In the genomic region with DNA sequence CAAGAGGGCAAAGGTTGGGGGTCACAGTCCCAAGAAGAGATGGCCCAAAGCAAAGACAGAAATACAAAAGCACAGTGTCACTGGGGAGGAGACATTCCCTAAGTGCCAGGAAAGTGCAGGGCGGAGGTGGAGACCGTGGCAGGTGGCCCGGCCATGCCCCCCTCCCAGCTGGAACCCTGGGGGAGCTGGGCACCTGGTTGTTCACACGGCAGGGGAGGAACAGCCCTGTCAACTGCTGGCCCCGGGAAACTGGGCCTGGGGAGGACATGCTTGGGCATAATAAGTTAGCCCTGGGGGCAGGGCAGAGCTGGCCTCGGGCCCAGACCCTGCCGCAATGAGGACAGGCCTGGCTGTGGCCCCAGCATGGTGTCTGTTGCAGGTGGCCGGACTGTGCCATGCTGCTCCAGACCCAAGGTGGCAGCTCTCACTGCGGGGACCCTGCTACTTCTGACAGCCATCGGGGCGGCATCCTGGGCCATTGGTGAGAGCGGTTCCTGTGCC, we compare ENCODE assay signal across 11 cellular contexts. TPM values are rescaled to one million over a fixed set of nuclear protein-coding genes. Genes with fewer than 3 reads are reported as not detected.
DNase-seq lines count a peak whose midpoint lies in the region; ATAC-seq and TF ChIP-seq lines count a peak whose summit lies in the region.
"Had no signal": no experiment of that assay in that cellular context is flagged by ENCODE, and none has a peak within 500 bp of the region (broad histone marks: within the 10 kb centered on the region; RNA-seq: fewer than 3 reads in every experiment).

No MANE protein-coding gene starts in this region.

- intact Hi-C loops in right cardiac atrium (cut with DNase I) = no loop called here
- intact Hi-C loops in gastrocnemius medialis (cut with DNase I; ENCODE audit: low total_unique reads) = no loop called here

- H3K4me1 ChIP-seq in HEK293 (ENCODE audit: control insufficient read depth, insufficient read depth, low read length) (peaks cover 6% of the 10 kb centered on the region; the same call in 1 of the 2 replicates), right cardiac atrium (ENCODE audit: control insufficient read depth, insufficient read depth, low read length) (peaks cover 2% of the 10 kb centered on the region), gastrocnemius medialis (peaks cover 52 to 53% of the 10 kb centered on the region in 2 donors)
- H3K4me1 ChIP-seq: foreskin keratinocyte had no signal

- H3K27me3 ChIP-seq in right cardiac atrium (ENCODE audit: control insufficient read depth, insufficient read depth) = no peaks in the 10 kb centered on the region
- H3K27me3 ChIP-seq in gastrocnemius medialis = no peaks in the 10 kb centered on the region

- H3K9me3 ChIP-seq in HEK293 (ENCODE audit: control insufficient read depth, insufficient read depth, low read depth, low read length) (no peaks in the 10 kb centered on the region), right cardiac atrium (ENCODE audit: control insufficient read depth, low read length) (no peaks in the 10 kb centered on the region), gastrocnemius medialis (no peaks in the 10 kb centered on the region)
- H3K9me3 ChIP-seq: neutrophil had no signal

- no peak overlapping the region for H3K27ac ChIP-seq in HEK293 (ENCODE audit: extremely low read depth, low read depth, low read length)
- H3K27ac ChIP-seq in RWPE1 = peak overlapping the region; percentile 62
- H3K27ac ChIP-seq in right cardiac atrium (ENCODE audit: low read length) = peak overlapping the region; percentile 55
- peak overlapping the region; percentile 97 to 98 (median 98) for H3K27ac ChIP-seq in gastrocnemius medialis
- H3K27ac ChIP-seq: foreskin keratinocyte, neutrophil had no signal

- H3K4me3 ChIP-seq in HEK293 (ENCODE audit: low read depth, low read length) (no peak overlapping the region), right cardiac atrium (ENCODE audit: low read length) (no peak overlapping the region), gastrocnemius medialis (peak overlapping the region in 3 of 4 donors; percentile 29 to 46 (median 34))
- H3K4me3 ChIP-seq: K562 had no signal

- POLR2A ChIA-PET in HEK293 (lab: Yijun Ruan, JAX) (no interaction called here), RWPE1 (lab: Yijun Ruan, JAX; ENCODE audit: low non-redundant PET) (interaction anchor here (0.6 kb wide), 1 partner anchor 18 kb away, joined by 3 read pairs; no protein-coding TSS in a partner anchor)

- in situ Hi-C loops in gastrocnemius medialis (cut with MboI; ENCODE audit: low sequenced_read_pairs in 4 of 4) = loop anchor here in 1 of 4 donors (10.0 kb wide), 1 partner anchor 46 kb away; no protein-coding TSS in a partner anchor

- H3K36me3 ChIP-seq in HEK293 (ENCODE audit: control insufficient read depth in 2 of 2, insufficient read depth in 1 of 2, low read length in 2 of 2) = no peaks in the 10 kb centered on the region
- no peaks in the 10 kb centered on the region for H3K36me3 ChIP-seq in gastrocnemius medialis
- H3K36me3 ChIP-seq: neutrophil had no signal

- ATAC-seq in right cardiac atrium = peak; percentile 71 to 82
- peak; percentile 57 to 66 for ATAC-seq in gastrocnemius medialis
- no peak for ATAC-seq in GM21723 (IDR thresholded peaks at IDR 0.05; ENCODE audit: unreplicated experiment)
- ATAC-seq: foreskin keratinocyte, K562 had no signal

- 45% methylated on average over 12 of the region's 12 CpGs for WGBS in right cardiac atrium

- DNase-seq in RWPE1 (ENCODE audit: low spot score) (no peak), right cardiac atrium (peak; percentile 54 to 87 (median 82)), gastrocnemius medialis (peak; percentile 83 to 96), EL (no peak), dermis blood vessel endothelial cell (no peak)
- DNase-seq: foreskin keratinocyte, NCI-H446 had no signal

- CTCF ChIA-PET in HEK293 (lab: Yijun Ruan, JAX) (interaction anchor here (0.6 to 9.6 kb wide), 15 partner anchors 7 to 253 kb away, joined by 3 to 193 read pairs (median 5); a partner anchor contains a TSS), RWPE1 (lab: Yijun Ruan, JAX) (interaction anchor here (0.6 to 1.1 kb wide), 5 partner anchors 11 to 111 kb away, joined by 3 to 6 read pairs (median 3); no protein-coding TSS in a partner anchor)

- TF ChIP-seq CTCF in HEK293 (tag by site-specific recombination; IDR thresholded peaks at IDR 0.05) (no peak), RWPE1 (conservative IDR thresholded peaks at IDR 0.05; ENCODE audit: low read depth) (no peak), gastrocnemius medialis (IDR thresholded peaks at IDR 0.05 in 4 of 5, conservative IDR thresholded peaks at IDR 0.05 in 1 of 5) (no peak)

- TF ChIP-seq POLR2A in gastrocnemius medialis (IDR thresholded peaks at IDR 0.05) = peak; percentile 21 to 57

TF ChIP-seq in HEK293, 187 proteins besides CTCF, POLR2A, EP300 and RAD21:
- peak; percentile 54; the same call in 1 of the 2 replicates for TF ChIP-seq GLIS2 (tag by site-specific recombination; IDR thresholded peaks at IDR 0.05)
- peak; percentile 85 for TF ChIP-seq GLIS1 (tag by site-specific recombination; IDR thresholded peaks at IDR 0.05)
- TF ChIP-seq ZIC2 (tag by site-specific recombination; IDR thresholded peaks at IDR 0.05) = peak; percentile 99
- TF ChIP-seq, protein P1, sequence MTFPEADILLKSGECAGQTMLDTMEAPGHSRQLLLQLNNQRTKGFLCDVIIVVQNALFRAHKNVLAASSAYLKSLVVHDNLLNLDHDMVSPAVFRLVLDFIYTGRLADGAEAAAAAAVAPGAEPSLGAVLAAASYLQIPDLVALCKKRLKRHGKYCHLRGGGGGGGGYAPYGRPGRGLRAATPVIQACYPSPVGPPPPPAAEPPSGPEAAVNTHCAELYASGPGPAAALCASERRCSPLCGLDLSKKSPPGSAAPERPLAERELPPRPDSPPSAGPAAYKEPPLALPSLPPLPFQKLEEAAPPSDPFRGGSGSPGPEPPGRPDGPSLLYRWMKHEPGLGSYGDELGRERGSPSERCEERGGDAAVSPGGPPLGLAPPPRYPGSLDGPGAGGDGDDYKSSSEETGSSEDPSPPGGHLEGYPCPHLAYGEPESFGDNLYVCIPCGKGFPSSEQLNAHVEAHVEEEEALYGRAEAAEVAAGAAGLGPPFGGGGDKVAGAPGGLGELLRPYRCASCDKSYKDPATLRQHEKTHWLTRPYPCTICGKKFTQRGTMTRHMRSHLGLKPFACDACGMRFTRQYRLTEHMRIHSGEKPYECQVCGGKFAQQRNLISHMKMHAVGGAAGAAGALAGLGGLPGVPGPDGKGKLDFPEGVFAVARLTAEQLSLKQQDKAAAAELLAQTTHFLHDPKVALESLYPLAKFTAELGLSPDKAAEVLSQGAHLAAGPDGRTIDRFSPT (tag by site-specific recombination; IDR thresholded peaks at IDR 0.05) = peak; percentile 39; the same call in 1 of the 2 replicates
- TF ChIP-seq, protein P2, sequence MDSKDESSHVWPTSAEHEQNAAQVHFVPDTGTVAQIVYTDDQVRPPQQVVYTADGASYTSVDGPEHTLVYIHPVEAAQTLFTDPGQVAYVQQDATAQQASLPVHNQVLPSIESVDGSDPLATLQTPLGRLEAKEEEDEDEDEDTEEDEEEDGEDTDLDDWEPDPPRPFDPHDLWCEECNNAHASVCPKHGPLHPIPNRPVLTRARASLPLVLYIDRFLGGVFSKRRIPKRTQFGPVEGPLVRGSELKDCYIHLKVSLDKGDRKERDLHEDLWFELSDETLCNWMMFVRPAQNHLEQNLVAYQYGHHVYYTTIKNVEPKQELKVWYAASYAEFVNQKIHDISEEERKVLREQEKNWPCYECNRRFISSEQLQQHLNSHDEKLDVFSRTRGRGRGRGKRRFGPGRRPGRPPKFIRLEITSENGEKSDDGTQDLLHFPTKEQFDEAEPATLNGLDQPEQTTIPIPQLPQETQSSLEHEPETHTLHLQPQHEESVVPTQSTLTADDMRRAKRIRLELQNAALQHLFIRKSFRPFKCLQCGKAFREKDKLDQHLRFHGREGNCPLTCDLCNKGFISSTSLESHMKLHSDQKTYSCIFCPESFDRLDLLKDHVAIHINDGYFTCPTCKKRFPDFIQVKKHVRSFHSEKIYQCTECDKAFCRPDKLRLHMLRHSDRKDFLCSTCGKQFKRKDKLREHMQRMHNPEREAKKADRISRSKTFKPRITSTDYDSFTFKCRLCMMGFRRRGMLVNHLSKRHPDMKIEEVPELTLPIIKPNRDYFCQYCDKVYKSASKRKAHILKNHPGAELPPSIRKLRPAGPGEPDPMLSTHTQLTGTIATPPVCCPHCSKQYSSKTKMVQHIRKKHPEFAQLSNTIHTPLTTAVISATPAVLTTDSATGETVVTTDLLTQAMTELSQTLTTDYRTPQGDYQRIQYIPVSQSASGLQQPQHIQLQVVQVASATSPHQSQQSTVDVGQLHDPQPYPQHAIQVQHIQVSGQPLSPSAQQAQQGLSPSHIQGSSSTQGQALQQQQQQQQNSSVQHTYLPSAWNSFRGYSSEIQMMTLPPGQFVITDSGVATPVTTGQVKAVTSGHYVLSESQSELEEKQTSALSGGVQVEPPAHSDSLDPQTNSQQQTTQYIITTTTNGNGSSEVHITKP (tag by site-specific recombination; IDR thresholded peaks at IDR 0.05) = peak; percentile 76
- no peak for TF ChIP-seq ZNF837 (tag by site-specific recombination; IDR thresholded peaks at IDR 0.05)
- 0 out of 2 replicates have a peak, but pooled peaks have one; percentile 21 for TF ChIP-seq ZNF341 (tag by site-specific recombination; IDR thresholded peaks at IDR 0.05; ENCODE audit: low read depth)
- 0 out of 2 replicates have a peak, but pooled peaks have one; percentile 10 for TF ChIP-seq ZBTB48 (tag by site-specific recombination; IDR thresholded peaks at IDR 0.05)
- TF ChIP-seq ZNF423 (tag by site-specific recombination; IDR thresholded peaks at IDR 0.05) = peak; percentile 13; the same call in 1 of the 2 replicates
- no peak for TF ChIP-seq BCL11A (tag by site-specific recombination; IDR thresholded peaks at IDR 0.05; ENCODE audit: low read depth)

RNA-seq across cellular contexts. Expression of a gene that starts 7.4 kb away (rescaled TPM):
- total RNA-seq in right cardiac atrium (1 to 10 TPM; 3.9 to 7.0 (median 5.0) TPM), gastrocnemius medialis (10 to 100 TPM in 3 of 4 donors, 1 to 10 TPM in 1; 9.1 to 24.0 (median 17.1) TPM), dermis blood vessel endothelial cell (0.09 and 0.17 TPM in 2 replicates)
- 1.5 TPM for polyA plus RNA-seq in right cardiac atrium
- total RNA-seq: foreskin keratinocyte had no signal
- polyA plus RNA-seq: foreskin keratinocyte had no signal

RNA-seq across cellular contexts. Expression of a gene that starts 18.7 kb away (rescaled TPM):
- total RNA-seq in right cardiac atrium (100 to 1,000 TPM in 1 of 4 donors, 10 to 100 TPM in 3; 74.3 to 134 (median 87.1) TPM), gastrocnemius medialis (100 to 1,000 TPM; 194 to 469 (median 289) TPM), dermis blood vessel endothelial cell (6.5 and 15.9 TPM in 2 replicates)
- 89.1 TPM for polyA plus RNA-seq in right cardiac atrium

RNA-seq across cellular contexts. Expression of a gene that starts 48.8 kb away (rescaled TPM):
- total RNA-seq in right cardiac atrium = 10 to 100 TPM; 27.9 to 37.4 (median 32.7) TPM
- polyA plus RNA-seq in right cardiac atrium = 32.0 TPM
- total RNA-seq in gastrocnemius medialis = 10 to 100 TPM; 38.8 to 45.1 (median 43.7) TPM
- total RNA-seq in dermis blood vessel endothelial cell = 48.5 and 56.0 TPM in 2 replicates

Comparison
In these comparisons a context has a peak if more than half of its experiments do, and no peak if none do; other contexts are left out.
1. H3K4me3 ChIP-seq: peak in gastrocnemius medialis (3 of 4); none in HEK293 (single experiment) and right cardiac atrium (single experiment).
2. DNase-seq: peak in right cardiac atrium (3 of 3) and gastrocnemius medialis (2 of 2); none in RWPE1 (single experiment), EL (single experiment) and dermis blood vessel endothelial cell (single experiment).